ENCODE assay signal across 28 cellular contexts in the genomic region with DNA sequence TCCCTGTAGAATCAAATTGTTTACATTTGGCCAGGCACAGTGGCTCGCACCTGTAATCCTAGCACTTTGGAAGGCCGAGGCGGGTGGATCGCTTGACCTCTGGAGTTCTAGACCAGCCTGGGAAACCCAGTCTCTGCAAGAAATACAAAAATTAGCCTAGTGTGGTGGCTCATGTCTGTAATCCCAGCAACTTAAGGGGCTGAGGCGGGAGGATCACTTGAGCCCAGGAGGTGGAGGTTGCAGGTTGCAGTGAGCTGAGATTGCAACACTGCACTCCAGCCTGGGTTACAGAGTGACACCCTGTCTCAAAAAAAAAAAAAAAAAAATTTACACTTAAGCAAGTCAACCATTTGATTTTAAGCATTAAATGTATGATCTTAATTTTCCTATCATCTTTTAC.
"Had no signal": no experiment of that assay in that cellular context is flagged by ENCODE, and none has a peak within 500 bp of the region (broad histone marks: within the 10 kb centered on the region; RNA-seq: fewer than 3 reads in every experiment).

No MANE protein-coding gene starts in this region.

- H3K27me3 ChIP-seq: cardiac muscle cell, gastrocnemius medialis, neural progenitor cell, sigmoid colon, tibial artery had no signal

- H3K36me3 Mint-ChIP-seq: activated CD4-positive, alpha-beta memory T cell treated with anti-CD3 and anti-CD28 coated beads for 36 hours; activated naive CD8-positive, alpha-beta T cell; natural killer cell; neural progenitor cell; stimulated activated effector memory CD8-positive, alpha-beta T cell treated with anti-CD3 and anti-CD28 coated beads, Interleukin-12 subunit alpha, Interleukin-12 subunit beta, amount 100 ng/mL, for 72 hours had no signal

- ATAC-seq: effector memory CD8-positive, alpha-beta T cell; gastrocnemius medialis; left ventricle myocardium superior; natural killer cell; stimulated activated effector memory CD8-positive, alpha-beta T cell treated with anti-CD3 and anti-CD28 coated beads, Interleukin-12 subunit alpha, Interleukin-12 subunit beta, amount 100 ng/mL, for 72 hours had no signal

- DNase-seq: activated CD4-positive, alpha-beta memory T cell treated with anti-CD3 and anti-CD28 coated beads for 36 hours; activated CD4-positive, alpha-beta T cell treated with anti-CD3 and anti-CD28 coated beads, Interleukin-2, amount 10 ng/mL, durations not matched to agents 24 days and 14 days; activated CD4-positive, CD25-positive, alpha-beta regulatory T cell treated with anti-CD3 and anti-CD28 coated beads, Interleukin-2, amount 50 U/mL, for 72 hours; activated T-cell treated with anti-CD3 and anti-CD28 coated beads, Interleukin-2, amount 50 U/mL, for 48 hours; anterior cingulate cortex; cerebellar nuclear complex; effector memory CD8-positive, alpha-beta T cell; erythroblast; gastrocnemius medialis; glutamatergic neuron; left ventricle myocardium superior; mesenchymal stem cell; natural killer cell; retina; sigmoid colon; small intestine; stimulated activated CD4-positive, alpha-beta T cell treated with anti-CD3 and anti-CD28 coated beads, Interleukin-4, amount 100 ng/mL, for 24 hours; T-helper 1 cell; tibial artery had no signal

- H3K4me3 ChIP-seq: cardiac muscle cell, coronary artery, gastrocnemius medialis, neural progenitor cell, prostate gland, sigmoid colon, tibial artery had no signal

- H3K9me3 ChIP-seq: gastrocnemius medialis, prostate gland, sigmoid colon, tibial artery had no signal

- H2AFZ ChIP-seq: neural progenitor cell had no signal

- H3K27ac ChIP-seq: cardiac muscle cell, coronary artery, gastrocnemius medialis, neural progenitor cell, sigmoid colon, tibial artery had no signal

- H3K36me3 ChIP-seq: cardiac muscle cell, gastrocnemius medialis, neural progenitor cell, prostate gland, sigmoid colon, tibial artery had no signal

- H3K27me3 Mint-ChIP-seq: activated CD4-positive, alpha-beta memory T cell treated with anti-CD3 and anti-CD28 coated beads for 36 hours; activated CD4-positive, alpha-beta T cell treated with anti-CD3 and anti-CD28 coated beads, Interleukin-2, amount 10 ng/mL, durations not matched to agents 24 days and 14 days; activated naive CD8-positive, alpha-beta T cell; effector memory CD8-positive, alpha-beta T cell; stimulated activated naive CD8-positive, alpha-beta T cell treated with anti-CD3 and anti-CD28 coated beads, Interleukin-15, Interleukin-2, amounts not matched to agents 100 ng/mL and 50 ng/mL, for 24 hours had no signal

- H3K27ac Mint-ChIP-seq: activated CD4-positive, alpha-beta memory T cell treated with anti-CD3 and anti-CD28 coated beads for 36 hours; activated CD4-positive, alpha-beta T cell treated with anti-CD3 and anti-CD28 coated beads, Interleukin-2, amount 10 ng/mL, durations not matched to agents 24 days and 14 days; activated naive CD8-positive, alpha-beta T cell; activated T-helper 2 cell treated with anti-CD3 and anti-CD28 coated beads, Interferon-gamma antibody, Interleukin-2, Interleukin-4, amounts not matched to agents 10 μg/mL and 5 μg/mL and 100 μg/mL, durations not matched to agents 14 hours and 24 hours and 36 hours; natural killer cell; stimulated activated effector memory CD8-positive, alpha-beta T cell treated with anti-CD3 and anti-CD28 coated beads, Interleukin-12 subunit alpha, Interleukin-12 subunit beta, amount 100 ng/mL, for 72 hours; stimulated activated naive CD8-positive, alpha-beta T cell treated with anti-CD3 and anti-CD28 coated beads, Interleukin-15, Interleukin-2, amounts not matched to agents 100 ng/mL and 50 ng/mL, for 24 hours; T-helper 2 cell treated with Interferon-gamma antibody and Interleukin-4, amounts not matched to agents 5 μg/mL and 100 μg/mL, for 36 hours had no signal

- H3K4me2 ChIP-seq: neural progenitor cell had no signal

- H3K4me3 Mint-ChIP-seq: activated CD4-positive, alpha-beta memory T cell treated with anti-CD3 and anti-CD28 coated beads for 36 hours; activated CD4-positive, alpha-beta T cell treated with anti-CD3 and anti-CD28 coated beads, Interleukin-2, amount 10 ng/mL, durations not matched to agents 24 days and 14 days; activated naive CD8-positive, alpha-beta T cell; effector memory CD8-positive, alpha-beta T cell; natural killer cell; neural progenitor cell; stimulated activated effector memory CD8-positive, alpha-beta T cell treated with anti-CD3 and anti-CD28 coated beads, Interleukin-12 subunit alpha, Interleukin-12 subunit beta, amount 100 ng/mL, for 72 hours; stimulated activated naive CD8-positive, alpha-beta T cell treated with anti-CD3 and anti-CD28 coated beads, Interleukin-15, Interleukin-2, amounts not matched to agents 100 ng/mL and 50 ng/mL, for 24 hours; T-helper 2 cell treated with Interferon-gamma antibody and Interleukin-4, amounts not matched to agents 5 μg/mL and 100 μg/mL, for 36 hours had no signal

- H3K9me3 Mint-ChIP-seq: activated CD4-positive, alpha-beta memory T cell treated with anti-CD3 and anti-CD28 coated beads for 36 hours; activated CD4-positive, alpha-beta T cell treated with anti-CD3 and anti-CD28 coated beads, Interleukin-2, amount 10 ng/mL, durations not matched to agents 24 days and 14 days; activated T-helper 2 cell treated with anti-CD3 and anti-CD28 coated beads, Interferon-gamma antibody, Interleukin-2, Interleukin-4, amounts not matched to agents 10 μg/mL and 5 μg/mL and 100 μg/mL, durations not matched to agents 14 hours and 24 hours and 36 hours; effector memory CD8-positive, alpha-beta T cell; natural killer cell; neural progenitor cell; stimulated activated effector memory CD8-positive, alpha-beta T cell treated with anti-CD3 and anti-CD28 coated beads, Interleukin-12 subunit alpha, Interleukin-12 subunit beta, amount 100 ng/mL, for 72 hours; stimulated activated naive CD8-positive, alpha-beta T cell treated with anti-CD3 and anti-CD28 coated beads, Interleukin-15, Interleukin-2, amounts not matched to agents 100 ng/mL and 50 ng/mL, for 24 hours; T-helper 2 cell treated with Interferon-gamma antibody and Interleukin-4, amounts not matched to agents 5 μg/mL and 100 μg/mL, for 36 hours had no signal

- H3K4me1 ChIP-seq: gastrocnemius medialis, sigmoid colon, tibial artery had no signal
